In genomic region chr18:76892832-76893231, GRCh38 we compare ENCODE assay signal across 28 cellular contexts.
DNase-seq lines count a peak whose midpoint lies in the region; ATAC-seq lines count a peak whose summit lies in the region.
"Had no signal": no experiment of that assay in that cellular context is flagged by ENCODE, and none has a peak within 500 bp of the region (broad histone marks: within the 10 kb centered on the region; RNA-seq: fewer than 3 reads in every experiment).

No MANE protein-coding gene starts in this region.

- no peaks in the 10 kb centered on the region for H3K9me3 Mint-ChIP-seq in activated CD4-positive, alpha-beta T cell treated with anti-CD3 and anti-CD28 coated beads, Interleukin-2, amount 10 ng/mL, durations not matched to agents 24 days and 14 days
- H3K9me3 Mint-ChIP-seq: CD4-positive, alpha-beta memory T cell had no signal

- ATAC-seq in left cardiac atrium = no peak
- ATAC-seq: K562, PC-3 had no signal

- H3K4me3 Mint-ChIP-seq in activated CD4-positive, alpha-beta T cell treated with anti-CD3 and anti-CD28 coated beads, Interleukin-2, amount 10 ng/mL, durations not matched to agents 24 days and 14 days = no peak overlapping the region
- H3K4me3 Mint-ChIP-seq: CD4-positive, alpha-beta memory T cell had no signal

- intact Hi-C loops in activated CD4-positive, alpha-beta T cell treated with anti-CD3 and anti-CD28 coated beads, Interleukin-2, amount 10 ng/mL, durations not matched to agents 24 days and 14 days (cut with micrococcal nuclease) = no loop called here
- intact Hi-C loops in left cardiac atrium (cut with DNase I) = no loop called here

- DNase-seq in activated CD4-positive, alpha-beta T cell treated with anti-CD3 and anti-CD28 coated beads, Interleukin-2, amount 10 ng/mL, durations not matched to agents 24 days and 14 days = peak; percentile 19
- no peak for DNase-seq in activated CD4-positive, alpha-beta T cell treated with anti-CD3 and anti-CD28 coated beads for 48 hours
- peak; percentile 49 for DNase-seq in inferior parietal cortex (ENCODE audit: extremely low spot score)
- DNase-seq in germinal center (ENCODE audit: low spot score) = no peak
- no peak for DNase-seq in left cardiac atrium
- no peak for DNase-seq in stimulated activated naive CD4-positive, alpha-beta T cell treated with Interleukin-2 at 50 U/mL for 16 hours (lab: John Stamatoyannopoulos, UW)
- DNase-seq: C1 segment of cervical spinal cord; CD4-positive, alpha-beta memory T cell; COR-L47; DMS 273 treated with DMSO at 0.1 percent for 48 hours; DMS79; EL; GDM1; H7; Kasumi-1; NCI-H1105; NCI-H146; NCI-H1930; NCI-H2107; NCI-H446; NCI-H524 treated with DMSO at 0.1 percent for 48 hours; NCI-H774; NK-92 treated with Interleukin-12 subunit alpha and Interleukin-12 subunit beta, amount 100 ng/mL, for 24 hours; PC-3; SK-N-SH had no signal

- H3K4me1 Mint-ChIP-seq in activated CD4-positive, alpha-beta T cell treated with anti-CD3 and anti-CD28 coated beads, Interleukin-2, amount 10 ng/mL, durations not matched to agents 24 days and 14 days = no peaks in the 10 kb centered on the region
- H3K4me1 Mint-ChIP-seq: CD4-positive, alpha-beta memory T cell had no signal

- peaks cover 52% of the 10 kb centered on the region for H3K36me3 Mint-ChIP-seq in activated CD4-positive, alpha-beta T cell treated with anti-CD3 and anti-CD28 coated beads, Interleukin-2, amount 10 ng/mL, durations not matched to agents 24 days and 14 days (ENCODE audit: low read depth)

- peak overlapping the region; percentile 56 for H3K27ac ChIP-seq in angular gyrus (ENCODE audit: low read depth, low read length)
- H3K27ac ChIP-seq: 22Rv1 had no signal

- no peak overlapping the region for H3K27ac Mint-ChIP-seq in activated CD4-positive, alpha-beta T cell treated with anti-CD3 and anti-CD28 coated beads, Interleukin-2, amount 10 ng/mL, durations not matched to agents 24 days and 14 days

- no peaks in the 10 kb centered on the region for H3K27me3 Mint-ChIP-seq in activated CD4-positive, alpha-beta T cell treated with anti-CD3 and anti-CD28 coated beads, Interleukin-2, amount 10 ng/mL, durations not matched to agents 24 days and 14 days
- H3K27me3 Mint-ChIP-seq: CD4-positive, alpha-beta memory T cell had no signal

Comparison
In these comparisons a context has a peak if more than half of its experiments do, and no peak if none do; other contexts are left out.
1. DNase-seq: peak in activated CD4-positive, alpha-beta T cell treated with anti-CD3 and anti-CD28 coated beads, Interleukin-2, amount 10 ng/mL, durations not matched to agents 24 days and 14 days (single experiment) and inferior parietal cortex (single experiment); none in activated CD4-positive, alpha-beta T cell treated with anti-CD3 and anti-CD28 coated beads for 48 hours (single experiment), germinal center (single experiment), left cardiac atrium (single experiment) and stimulated activated naive CD4-positive, alpha-beta T cell treated with Interleukin-2 at 50 U/mL for 16 hours (single experiment).